Comparison of ENCODE assay signal across 19 cellular contexts in the genomic region with DNA sequence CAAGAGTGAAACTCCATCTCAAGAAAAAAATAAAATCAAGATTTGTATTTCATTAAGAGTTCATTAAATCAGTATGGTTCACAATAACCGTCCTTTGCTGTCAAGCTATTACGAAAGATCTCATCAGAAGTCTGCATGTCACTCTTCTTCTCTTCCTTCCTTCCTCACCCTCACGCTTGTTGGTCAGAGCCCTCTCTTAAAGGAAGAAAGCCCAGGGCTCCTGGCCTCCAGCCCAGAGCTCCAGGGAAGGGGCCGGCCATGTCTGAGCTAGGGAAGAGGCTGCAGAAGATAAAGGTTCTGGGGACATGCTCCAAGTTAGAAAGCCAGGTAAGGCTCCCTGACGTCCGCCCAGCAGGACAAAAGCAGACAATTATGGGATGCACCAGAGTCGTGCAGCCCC. TPM values are rescaled to one million over a fixed set of nuclear protein-coding genes. Genes with fewer than 3 reads are reported as not detected.
"Had no signal": no experiment of that assay in that cellular context is flagged by ENCODE, and none has a peak within 500 bp of the region (broad histone marks: within the 10 kb centered on the region; RNA-seq: fewer than 3 reads in every experiment).

No MANE protein-coding gene starts in this region.

- FAIRE-seq: bronchial epithelial cell, endometrium had no signal

- DNase-seq: activated CD4-positive, alpha-beta T cell treated with anti-CD3 and anti-CD28 coated beads for 4 hours; activated CD8-positive, alpha-beta memory T cell treated with anti-CD3 and anti-CD28 coated beads, Interleukin-2, amount 50 U/mL, for 48 hours; activated CD8-positive, alpha-beta T cell treated with anti-CD3 and anti-CD28 coated beads, Interleukin-2, amount 10 ng/mL, durations not matched to agents 7 days and 5 days; aorta; esophagus squamous epithelium; foreskin fibroblast; glutamatergic neuron; lower lobe of right lung; midbrain; naive B cell; posterior cingulate gyrus; spleen; stimulated activated CD4-positive, alpha-beta T cell treated with anti-CD3 and anti-CD28 coated beads, Interleukin-1b, Interleukin-23, amount 100 ng/mL, for 48 hours had no signal

- H3K4me3 ChIP-seq: esophagus squamous epithelium, lower lobe of right lung, right atrium auricular region, spleen, tibial nerve, vagina had no signal

- H3K36me3 ChIP-seq: esophagus squamous epithelium, lower lobe of right lung, right atrium auricular region, spleen, tibial nerve, vagina had no signal

- H3K27me3 ChIP-seq: right atrium auricular region, spleen, tibial nerve, vagina had no signal

- ATAC-seq: activated CD8-positive, alpha-beta T cell treated with anti-CD3 and anti-CD28 coated beads, Interleukin-2, amount 10 ng/mL, durations not matched to agents 7 days and 5 days; lower lobe of right lung; stimulated activated memory B cell treated with anti-CD40 and anti-IgM and Interleukin-4, amounts not matched to agents 10 μg/mL and 1 μg/mL and 100 μg/mL, for 72 hours had no signal

- H3K9me3 ChIP-seq: esophagus squamous epithelium, lower lobe of right lung, right atrium auricular region, spleen, tibial nerve, vagina had no signal

- H3K27ac ChIP-seq: esophagus squamous epithelium, lower lobe of right lung, right atrium auricular region, tibial nerve, vagina had no signal

RNA-seq across cellular contexts. Expression of gene DLK1, which starts 43.1 kb away (rescaled TPM):
- total RNA-seq: activated CD8-positive, alpha-beta T cell treated with anti-CD3 and anti-CD28 coated beads, Interleukin-2, amount 10 ng/mL, durations not matched to agents 7 days and 5 days; aorta; bronchial epithelial cell; esophagus squamous epithelium; lower lobe of right lung; right atrium auricular region; tibial nerve had no signal
- polyA plus RNA-seq: spleen had no signal
